ENCODE assay signal across 10 cellular contexts in genomic region chr9:68357119-68357714, GRCh38. TPM values are rescaled to one million over a fixed set of nuclear protein-coding genes. Genes with fewer than 3 reads are reported as not detected.
DNase-seq lines count a peak whose midpoint lies in the region; ATAC-seq, FAIRE-seq and TF ChIP-seq lines count a peak whose summit lies in the region.
"Not testable (repeated sequence)": the region's sequence is repeated elsewhere in the genome, so short reads cannot be mapped to it uniquely, and the experiment has no call there.
"Had no signal": no experiment of that assay in that cellular context is flagged by ENCODE, and none has a peak within 500 bp of the region (broad histone marks: within the 10 kb centered on the region; RNA-seq: fewer than 3 reads in every experiment).

No MANE protein-coding gene starts in this region.

- H3F3A ChIP-seq in neural cell (ENCODE audit: insufficient read depth, low read length, poor library complexity, severe bottlenecking): not testable (repeated sequence)

- not testable (repeated sequence) for DNase-seq in NT2/D1 (ENCODE audit: low read depth, low spot score); brain microvascular endothelial cell; fibroblast of the aortic adventitia (ENCODE audit: low read depth)
- DNase-seq in kidney: peak; percentile 77

- H3K4me3 ChIP-seq in NT2/D1 (ENCODE audit: insufficient read length, low read depth) (peak overlapping the region; percentile 42), brain microvascular endothelial cell (ENCODE audit: low read depth, low read length) (peak overlapping the region; percentile 45), fibroblast of the aortic adventitia (ENCODE audit: low read depth, low read length) (peak overlapping the region; percentile 58), kidney (ENCODE audit: low read length in 2 of 2) (peak overlapping the region in 1 of 2 donors; percentile 52), neural cell (ENCODE audit: low read length) (peak overlapping the region; percentile 62), skin epidermis (peak overlapping the region; percentile 39 to 52 (median 45))

- not testable (repeated sequence) for H3K79me2 ChIP-seq in neural cell (replicated peaks; ENCODE audit: insufficient read depth, low read length)

- not testable (repeated sequence) for TF ChIP-seq CTCF in brain microvascular endothelial cell (IDR thresholded peaks at IDR 0.05; ENCODE audit: low read depth, low read length, missing control alignments); fibroblast of the aortic adventitia (IDR thresholded peaks at IDR 0.05; ENCODE audit: insufficient read depth, low read length); kidney (IDR thresholded peaks at IDR 0.05; ENCODE audit: borderline replicate concordance, extremely low read depth, insufficient read depth); neural cell (IDR thresholded peaks at IDR 0.05; ENCODE audit: poor library complexity, severe bottlenecking)

- not testable (repeated sequence) for H2AFZ ChIP-seq in neural cell (ENCODE audit: low read depth, low read length)

- H3K27me3 ChIP-seq in NT2/D1 (ENCODE audit: insufficient read depth, insufficient read length) (peaks cover 53% of the 10 kb centered on the region), neural cell (ENCODE audit: insufficient read depth, low read depth, low read length) (peaks cover 17% of the 10 kb centered on the region)
- H3K27me3 ChIP-seq in brain microvascular endothelial cell (replicated peaks): not testable (repeated sequence)

- peak; percentile 10 for ATAC-seq in GM19328 (IDR thresholded peaks at IDR 0.05; ENCODE audit: unreplicated experiment)

- intact Hi-C loops in kidney (cut with DNase I): not testable (repeated sequence)

- TF ChIP-seq EP300 in neural cell (conservative IDR thresholded peaks at IDR 0.05; ENCODE audit: poor library complexity, severe bottlenecking): not testable (repeated sequence)

- not testable (repeated sequence) for FAIRE-seq in kidney (lab: Jason Lieb, UNC)

- in situ Hi-C loops in brain microvascular endothelial cell (cut with HindIII; ENCODE audit: low pct_ligation_motif_present, low sequenced_read_pairs): not testable (repeated sequence)

- H3K4me2 ChIP-seq in neural cell (ENCODE audit: low read length): not testable (repeated sequence)

- not testable (repeated sequence) for H3K27ac ChIP-seq in brain microvascular endothelial cell; kidney (ENCODE audit: low read depth in 2 of 2, low read length in 2 of 2); neural cell (ENCODE audit: low read length)
- peak overlapping the region in 8 of 21 experiments; percentile 34 to 75 (median 62) for H3K27ac ChIP-seq in skin epidermis

- not testable (repeated sequence) for H3K4me1 ChIP-seq in NT2/D1 (ENCODE audit: insufficient read depth, insufficient read length); kidney (ENCODE audit: control insufficient read depth in 1 of 2, insufficient read depth in 1 of 2, low read depth in 1 of 2, low read length in 2 of 2)

- not testable (repeated sequence) for H3K9me3 ChIP-seq in NT2/D1 (ENCODE audit: insufficient read depth, low read length); kidney (ENCODE audit: control insufficient read depth in 1 of 2, low read length in 2 of 2); neural cell (ENCODE audit: low read length)

- not testable (repeated sequence) for H3K9me2 ChIP-seq in neural cell (ENCODE audit: insufficient read depth, low read length)

- TF ChIP-seq RAD21 in neural cell (conservative IDR thresholded peaks at IDR 0.05): not testable (repeated sequence)

- not testable (repeated sequence) for H3K36me3 ChIP-seq in NT2/D1 (ENCODE audit: insufficient read depth, insufficient read length, low read length); brain microvascular endothelial cell (replicated peaks); kidney (ENCODE audit: control insufficient read depth in 1 of 2, insufficient read depth in 2 of 2, low read length in 2 of 2); neural cell (ENCODE audit: insufficient read depth, low read length)

- H3K9ac ChIP-seq in NT2/D1 (ENCODE audit: insufficient read length, low read depth): peak overlapping the region; percentile 42
- H3K9ac ChIP-seq in kidney (ENCODE audit: low read length in 2 of 2); neural cell (ENCODE audit: low read length): not testable (repeated sequence)

- H4K20me1 ChIP-seq in neural cell (ENCODE audit: insufficient read depth): not testable (repeated sequence)

RNA-seq across cellular contexts. Expression of gene PGM5, which starts 0.8 kb away (rescaled TPM):
- total RNA-seq in fibroblast of the aortic adventitia (ENCODE audit: low replicate concordance): 8.0 and 13.5 TPM in 2 replicates
- 53.1 TPM for total RNA-seq in kidney
- 16.3 TPM for polyA plus RNA-seq in kidney (ENCODE audit: insufficient read depth, low read depth, low replicate concordance)
- polyA plus RNA-seq in neural cell: not detected in 2 replicates
- polyA minus RNA-seq in neural cell: not detected in 2 replicates
- total RNA-seq: CD8-positive, alpha-beta T cell had no signal

RNA-seq across cellular contexts. Expression of gene FOXD4L3, which starts 54.5 kb away (rescaled TPM):
- total RNA-seq in fibroblast of the aortic adventitia (ENCODE audit: low replicate concordance) (0.09 TPM in 1 of 2 replicates, not detected in the other), kidney (not detected)
- polyA plus RNA-seq in kidney (ENCODE audit: insufficient read depth, low read depth, low replicate concordance) (not detected), neural cell (not detected in 2 replicates)
- 0.46 TPM in 1 of 2 replicates, not detected in the other for polyA minus RNA-seq in neural cell
- total RNA-seq: CD8-positive, alpha-beta T cell had no signal
- polyA plus RNA-seq: K562, liver had no signal
